17 cellular contexts compared by ENCODE assay signal in genomic region chr12:1946311-1946710, GRCh38. TPM values are rescaled to one million over a fixed set of nuclear protein-coding genes. Genes with fewer than 3 reads are reported as not detected.
DNase-seq lines count a peak whose midpoint lies in the region; ATAC-seq, FAIRE-seq and TF ChIP-seq lines count a peak whose summit lies in the region.
"Had no signal": no experiment of that assay in that cellular context is flagged by ENCODE, and none has a peak within 500 bp of the region (broad histone marks: within the 10 kb centered on the region; RNA-seq: fewer than 3 reads in every experiment).

No MANE protein-coding gene starts in this region.

- no peaks in the 10 kb centered on the region for H3K79me1 ChIP-seq in neuronal stem cell (ENCODE audit: low read depth, low read length)

- H2BK120ac ChIP-seq in neuronal stem cell (ENCODE audit: low read depth, low read length): no peak overlapping the region

- no peak overlapping the region for H2AK5ac ChIP-seq in neuronal stem cell (ENCODE audit: low read depth, low read length)

- H3K4me2 ChIP-seq in neuronal stem cell (ENCODE audit: insufficient read depth, low read length, poor library complexity, severe bottlenecking): no peak overlapping the region
- H3K4me2 ChIP-seq: SK-N-SH had no signal

- WGBS in esophagus muscularis mucosa: 85% methylated on average over 2 of the region's 2 CpGs
- WGBS in neuronal stem cell (ENCODE audit: extremely low coverage in 2 of 2, insufficient read length in 2 of 2, insufficient replicate concordance in 1 of 2), 2 donors: no CpG with 5 or more reads among the region's 2 CpGs

- no peak overlapping the region for H4K91ac ChIP-seq in neuronal stem cell (ENCODE audit: low read depth, low read length, poor library complexity)

- H3K4ac ChIP-seq in neuronal stem cell (ENCODE audit: low read length): no peak overlapping the region

- no peak overlapping the region for H2BK12ac ChIP-seq in neuronal stem cell (ENCODE audit: low read length)

- peak; percentile 48 for FAIRE-seq in urothelium cell line (lab: Jason Lieb, UNC)
- FAIRE-seq: D721Med had no signal

- TF ChIP-seq EP300 in esophagus muscularis mucosa (IDR thresholded peaks at IDR 0.05): no peak

- H3K36me3 ChIP-seq in esophagus muscularis mucosa (peaks cover 15 to 71% (median 39%) of the 10 kb centered on the region in 4 donors), neuronal stem cell (replicated peaks in 1 of 2; ENCODE audit: control insufficient read depth in 2 of 2, insufficient read depth in 2 of 2, low read length in 2 of 2) (peaks cover 23 to 64% of the 10 kb centered on the region in 2 donors)

- DNase-seq in NCI-H524 treated with DMSO at 0.1 percent for 48 hours (lab: John Stamatoyannopoulos, UW) (peak; percentile 71), esophagus muscularis mucosa (ENCODE audit: extremely low spot score) (peak; percentile 64), neuronal stem cell (ENCODE audit: low spot score) (no peak), urothelium cell line (ENCODE audit: low spot score) (no peak), NCI-H345 (lab: John Stamatoyannopoulos, UW) (no peak), SHP77 (lab: John Stamatoyannopoulos, UW) (no peak)
- DNase-seq: BE2C; CD4-positive, alpha-beta memory T cell; MV-4-11; NCI-H1436; NCI-H2081 treated with DMSO at 0.1 percent for 48 hours; SK-N-SH had no signal

- no peak overlapping the region for H3K9ac ChIP-seq in neuronal stem cell (ENCODE audit: low read depth, low read length, poor library complexity)
- H3K9ac ChIP-seq: SK-N-SH had no signal

- no peak overlapping the region for H3K14ac ChIP-seq in neuronal stem cell (ENCODE audit: low read length)

- no peak overlapping the region for H3K4me3 ChIP-seq in esophagus muscularis mucosa
- no peak overlapping the region for H3K4me3 ChIP-seq in neuronal stem cell (ENCODE audit: low read length in 2 of 2)

- H3K4me1 ChIP-seq in esophagus muscularis mucosa (peaks cover 4 to 44% (median 31%) of the 10 kb centered on the region in 4 donors), neuronal stem cell (ENCODE audit: control insufficient read depth in 2 of 2, insufficient read depth in 1 of 2, low read depth in 1 of 2, low read length in 2 of 2) (no peaks in the 10 kb centered on the region)
- H3K4me1 ChIP-seq: BE2C had no signal

- H3K27ac ChIP-seq in esophagus muscularis mucosa (replicated peaks in 1 of 4) (peak overlapping the region in 2 of 4 donors; percentile 84 to 85), neuronal stem cell (replicated peaks; ENCODE audit: low read length) (peak overlapping the region; percentile 15)

- H3K9me3 ChIP-seq in esophagus muscularis mucosa (no peaks in the 10 kb centered on the region), neuronal stem cell (replicated peaks in 1 of 2; ENCODE audit: control insufficient read depth in 2 of 2, insufficient read depth in 1 of 2, low read depth in 1 of 2, low read length in 2 of 2) (peaks cover 0 to 12% of the 10 kb centered on the region in 2 donors)
- H3K9me3 ChIP-seq: BE2C, SK-N-SH had no signal

- H4K8ac ChIP-seq in neuronal stem cell (ENCODE audit: low read depth, low read length): no peak overlapping the region

- no peak overlapping the region for H2BK15ac ChIP-seq in neuronal stem cell (ENCODE audit: low read length)

- H3K27me3 ChIP-seq in esophagus muscularis mucosa (no peaks in the 10 kb centered on the region), neuronal stem cell (ENCODE audit: control insufficient read depth in 3 of 3, insufficient read depth in 3 of 3, low read depth in 1 of 3, low read length in 3 of 3) (no peaks in the 10 kb centered on the region)
- H3K27me3 ChIP-seq: BE2C had no signal

- no peak overlapping the region for H2BK5ac ChIP-seq in neuronal stem cell (ENCODE audit: low read length)

- intact Hi-C loops in esophagus muscularis mucosa (cut with DNase I): no loop called here

- TF ChIP-seq POLR2A in esophagus muscularis mucosa (IDR thresholded peaks at IDR 0.05; ENCODE audit: low read depth): no peak

- H3K23ac ChIP-seq in neuronal stem cell (ENCODE audit: low read depth, low read length, poor library complexity): no peak overlapping the region

- H2AFZ ChIP-seq in neuronal stem cell (ENCODE audit: low read length): no peak overlapping the region

- no peak for TF ChIP-seq CTCF in esophagus muscularis mucosa (IDR thresholded peaks at IDR 0.05)

- ATAC-seq in GM21367 (IDR thresholded peaks at IDR 0.05; ENCODE audit: unreplicated experiment): no peak
- ATAC-seq: Panc1, Right ventricle myocardium inferior had no signal

- H3K18ac ChIP-seq in neuronal stem cell (ENCODE audit: low read length): no peak overlapping the region

RNA-seq across cellular contexts. Expression of gene CACNA2D4, which starts 27.9 kb away (rescaled TPM):
- total RNA-seq in esophagus muscularis mucosa: 1 to 10 TPM in 3 of 4 donors, under 1 TPM in 1; 0.84 to 3.8 (median 3.4) TPM
- 2.9 TPM for polyA plus RNA-seq in neuronal stem cell (2013, experiment 1 of 2)
- polyA plus RNA-seq in neuronal stem cell (2013, experiment 2 of 2): 2.5 TPM
- total RNA-seq: H4 had no signal

RNA-seq across cellular contexts. Expression of gene DCP1B, which starts 57.9 kb away (rescaled TPM):
- total RNA-seq in esophagus muscularis mucosa: 10 to 100 TPM; 22.0 to 26.5 (median 24.4) TPM
- polyA plus RNA-seq in neuronal stem cell (2013, experiment 1 of 2): 32.7 TPM
- polyA plus RNA-seq in neuronal stem cell (2013, experiment 2 of 2): 34.5 TPM

Comparison
In these comparisons a context has a peak if more than half of its experiments do, and no peak if none do; other contexts are left out.
1. DNase-seq: peak in NCI-H524 treated with DMSO at 0.1 percent for 48 hours (single experiment) and esophagus muscularis mucosa (single experiment); none in neuronal stem cell (single experiment), urothelium cell line (single experiment), NCI-H345 (single experiment) and SHP77 (0 of 2).